1 cellular context compared by ENCODE assay signal in the genomic region with DNA sequence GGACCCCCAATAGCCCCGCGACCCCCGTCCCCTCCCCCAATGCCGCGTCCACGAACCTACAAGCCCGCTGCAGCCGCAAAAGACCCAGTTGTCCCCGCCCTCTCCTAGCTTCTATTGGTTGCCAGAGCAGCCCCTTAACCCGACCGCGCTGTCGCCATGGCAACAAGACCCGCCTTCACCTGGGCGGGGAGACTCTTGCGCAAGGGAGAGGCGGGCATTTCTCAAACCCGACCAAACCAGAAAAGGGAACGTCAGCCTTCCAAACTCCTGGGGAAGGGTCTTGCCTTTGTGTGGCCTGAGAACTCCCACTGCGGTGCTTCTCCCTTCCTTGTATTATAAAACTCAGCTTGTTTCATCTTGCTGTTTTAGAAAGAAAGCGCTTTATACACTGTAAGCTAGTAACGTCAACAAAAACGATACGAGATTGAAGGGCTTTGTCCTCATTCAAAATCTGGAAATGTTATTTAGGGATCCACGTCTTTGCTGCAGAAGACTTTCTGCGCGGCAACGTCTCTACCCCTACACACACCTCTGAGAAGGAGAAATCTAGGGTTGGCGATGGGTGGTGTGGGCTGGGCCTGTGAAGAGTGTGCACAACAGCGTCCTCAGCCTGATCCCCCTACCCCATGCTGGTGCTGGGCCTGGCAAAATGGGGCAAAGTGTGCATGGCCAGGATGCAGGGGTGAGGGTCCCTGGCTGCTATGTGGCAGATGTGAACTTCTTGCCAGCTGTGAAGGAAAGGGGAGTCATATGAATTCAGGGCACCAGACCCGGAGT.
TF ChIP-seq lines count a peak whose summit lies in the region.

TSS of gene TMEM9 (minus strand) at position 86 of the 777 bp plus-strand sequence. CDS start 551 bp downstream, outside the sequence.

TF ChIP-seq in K562, 482 proteins besides CTCF, POLR2A, EP300 and RAD21 (continued from another document and continues in another):
- TF ChIP-seq, protein P1, sequence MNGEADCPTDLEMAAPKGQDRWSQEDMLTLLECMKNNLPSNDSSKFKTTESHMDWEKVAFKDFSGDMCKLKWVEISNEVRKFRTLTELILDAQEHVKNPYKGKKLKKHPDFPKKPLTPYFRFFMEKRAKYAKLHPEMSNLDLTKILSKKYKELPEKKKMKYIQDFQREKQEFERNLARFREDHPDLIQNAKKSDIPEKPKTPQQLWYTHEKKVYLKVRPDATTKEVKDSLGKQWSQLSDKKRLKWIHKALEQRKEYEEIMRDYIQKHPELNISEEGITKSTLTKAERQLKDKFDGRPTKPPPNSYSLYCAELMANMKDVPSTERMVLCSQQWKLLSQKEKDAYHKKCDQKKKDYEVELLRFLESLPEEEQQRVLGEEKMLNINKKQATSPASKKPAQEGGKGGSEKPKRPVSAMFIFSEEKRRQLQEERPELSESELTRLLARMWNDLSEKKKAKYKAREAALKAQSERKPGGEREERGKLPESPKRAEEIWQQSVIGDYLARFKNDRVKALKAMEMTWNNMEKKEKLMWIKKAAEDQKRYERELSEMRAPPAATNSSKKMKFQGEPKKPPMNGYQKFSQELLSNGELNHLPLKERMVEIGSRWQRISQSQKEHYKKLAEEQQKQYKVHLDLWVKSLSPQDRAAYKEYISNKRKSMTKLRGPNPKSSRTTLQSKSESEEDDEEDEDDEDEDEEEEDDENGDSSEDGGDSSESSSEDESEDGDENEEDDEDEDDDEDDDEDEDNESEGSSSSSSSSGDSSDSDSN (IDR thresholded peaks at IDR 0.05; ENCODE audit: borderline replicate concordance in 1 of 2, low read depth in 2 of 2, low read length in 2 of 2), result 0 out of 4 replicates have a peak, but pooled peaks of 1 of the 2 experiments have one; percentile 30
- TF ChIP-seq, protein P2, sequence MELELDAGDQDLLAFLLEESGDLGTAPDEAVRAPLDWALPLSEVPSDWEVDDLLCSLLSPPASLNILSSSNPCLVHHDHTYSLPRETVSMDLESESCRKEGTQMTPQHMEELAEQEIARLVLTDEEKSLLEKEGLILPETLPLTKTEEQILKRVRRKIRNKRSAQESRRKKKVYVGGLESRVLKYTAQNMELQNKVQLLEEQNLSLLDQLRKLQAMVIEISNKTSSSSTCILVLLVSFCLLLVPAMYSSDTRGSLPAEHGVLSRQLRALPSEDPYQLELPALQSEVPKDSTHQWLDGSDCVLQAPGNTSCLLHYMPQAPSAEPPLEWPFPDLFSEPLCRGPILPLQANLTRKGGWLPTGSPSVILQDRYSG (tag; conservative IDR thresholded peaks at IDR 0.05; ENCODE audit: low read depth), result peak; percentile 86
- TF ChIP-seq IFI16 (CRISPR knock-in tag; IDR thresholded peaks at IDR 0.05) (no peak), PKNOX1 (IDR thresholded peaks at IDR 0.05) (peak; percentile 99), SMAD4 (CRISPR knock-in tag; conservative IDR thresholded peaks at IDR 0.05) (peak; percentile 46; the same call in 1 of the 2 replicates), DACH1 (IDR thresholded peaks at IDR 0.05; ENCODE audit: partially characterized antibody) (peak; percentile 88), ZNF561 (CRISPR knock-in tag; conservative IDR thresholded peaks at IDR 0.05) (no peak), SMAD1 (IDR thresholded peaks at IDR 0.05; ENCODE audit: low read depth, low read length, partially characterized antibody) (no peak), ERF (CRISPR knock-in tag; IDR thresholded peaks at IDR 0.05) (no peak), CSDE1 (IDR thresholded peaks at IDR 0.05) (peak in 1 of 2 experiments; percentile 99; a peak in 2 of 4 replicates), DMBX1 (CRISPR knock-in tag; IDR thresholded peaks at IDR 0.05; ENCODE audit: borderline replicate concordance) (peak; percentile 55; the same call in 1 of the 2 replicates), RBM25 (IDR thresholded peaks at IDR 0.05; ENCODE audit: low read depth, low read length, severe bottlenecking) (peak; percentile 60), TEAD4 (IDR thresholded peaks at IDR 0.05; ENCODE audit: low read length) (peak; percentile 55; the same call in 1 of the 2 replicates), TEAD4 (CRISPR knock-in tag; IDR thresholded peaks at IDR 0.05; ENCODE audit: borderline replicate concordance) (no peak), ETV5 (CRISPR knock-in tag; IDR thresholded peaks at IDR 0.05; ENCODE audit: low read depth) (peak; percentile 29; the same call in 1 of the 2 replicates), KDM2B (CRISPR knock-in tag; IDR thresholded peaks at IDR 0.05) (0 out of 2 replicates have a peak, but pooled peaks have one; percentile 39), RB1 (IDR thresholded peaks at IDR 0.05; ENCODE audit: low read depth) (peak; percentile 80), ZNF551 (CRISPR knock-in tag; IDR thresholded peaks at IDR 0.05) (no peak), KLF13 (tag; IDR thresholded peaks at IDR 0.05; ENCODE audit: borderline replicate concordance, low read depth) (0 out of 2 replicates have a peak, but pooled peaks have one; percentile 12), MECOM (CRISPR knock-in tag; IDR thresholded peaks at IDR 0.05) (no peak; the same call in none of the 2 replicates), NFYB (IDR thresholded peaks at IDR 0.05; ENCODE audit: extremely low read depth, insufficient read length) (peak; percentile 93), EHMT2 (IDR thresholded peaks at IDR 0.05) (peak; percentile 32; the same call in 1 of the 2 replicates), POLR2G (IDR thresholded peaks at IDR 0.05; ENCODE audit: low read depth, low read length) (peak; percentile 33; the same call in 1 of the 2 replicates), PML (IDR thresholded peaks at IDR 0.05; ENCODE audit: low read length) (peak; percentile 58; the same call in 1 of the 2 replicates), ZNF589 (CRISPR knock-in tag; IDR thresholded peaks at IDR 0.05; ENCODE audit: low read depth) (peak; percentile 82), OTX1 (CRISPR knock-in tag; IDR thresholded peaks at IDR 0.05) (peak; percentile 14; the same call in 1 of the 2 replicates), NR4A1 (CRISPR knock-in tag; IDR thresholded peaks at IDR 0.05) (peak; percentile 61; the same call in 1 of the 2 replicates), NR4A1 (tag; IDR thresholded peaks at IDR 0.05) (peak; percentile 96), MBD2 (IDR thresholded peaks at IDR 0.05; ENCODE audit: borderline replicate concordance, low read depth) (peak; percentile 87), CREB1 (IDR thresholded peaks at IDR 0.05) (peak; percentile 49; the same call in 1 of the 2 replicates), CREB1 (CRISPR knock-in tag; IDR thresholded peaks at IDR 0.05) (no peak; the same call in 1 of the 2 replicates), ATF1 (CRISPR knock-in tag; IDR thresholded peaks at IDR 0.05) (no peak), ATF1 (tag; IDR thresholded peaks at IDR 0.05) (peak; percentile 74), POLR3G (IDR thresholded peaks at IDR 0.05; ENCODE audit: extremely low read depth, insufficient read length, insufficient replicate concordance) (no peak), ZBTB1 (CRISPR knock-in tag; IDR thresholded peaks at IDR 0.05; ENCODE audit: borderline replicate concordance, low read depth) (0 out of 2 replicates have a peak, but pooled peaks have one; percentile 51)
- TF ChIP-seq, protein P3, sequence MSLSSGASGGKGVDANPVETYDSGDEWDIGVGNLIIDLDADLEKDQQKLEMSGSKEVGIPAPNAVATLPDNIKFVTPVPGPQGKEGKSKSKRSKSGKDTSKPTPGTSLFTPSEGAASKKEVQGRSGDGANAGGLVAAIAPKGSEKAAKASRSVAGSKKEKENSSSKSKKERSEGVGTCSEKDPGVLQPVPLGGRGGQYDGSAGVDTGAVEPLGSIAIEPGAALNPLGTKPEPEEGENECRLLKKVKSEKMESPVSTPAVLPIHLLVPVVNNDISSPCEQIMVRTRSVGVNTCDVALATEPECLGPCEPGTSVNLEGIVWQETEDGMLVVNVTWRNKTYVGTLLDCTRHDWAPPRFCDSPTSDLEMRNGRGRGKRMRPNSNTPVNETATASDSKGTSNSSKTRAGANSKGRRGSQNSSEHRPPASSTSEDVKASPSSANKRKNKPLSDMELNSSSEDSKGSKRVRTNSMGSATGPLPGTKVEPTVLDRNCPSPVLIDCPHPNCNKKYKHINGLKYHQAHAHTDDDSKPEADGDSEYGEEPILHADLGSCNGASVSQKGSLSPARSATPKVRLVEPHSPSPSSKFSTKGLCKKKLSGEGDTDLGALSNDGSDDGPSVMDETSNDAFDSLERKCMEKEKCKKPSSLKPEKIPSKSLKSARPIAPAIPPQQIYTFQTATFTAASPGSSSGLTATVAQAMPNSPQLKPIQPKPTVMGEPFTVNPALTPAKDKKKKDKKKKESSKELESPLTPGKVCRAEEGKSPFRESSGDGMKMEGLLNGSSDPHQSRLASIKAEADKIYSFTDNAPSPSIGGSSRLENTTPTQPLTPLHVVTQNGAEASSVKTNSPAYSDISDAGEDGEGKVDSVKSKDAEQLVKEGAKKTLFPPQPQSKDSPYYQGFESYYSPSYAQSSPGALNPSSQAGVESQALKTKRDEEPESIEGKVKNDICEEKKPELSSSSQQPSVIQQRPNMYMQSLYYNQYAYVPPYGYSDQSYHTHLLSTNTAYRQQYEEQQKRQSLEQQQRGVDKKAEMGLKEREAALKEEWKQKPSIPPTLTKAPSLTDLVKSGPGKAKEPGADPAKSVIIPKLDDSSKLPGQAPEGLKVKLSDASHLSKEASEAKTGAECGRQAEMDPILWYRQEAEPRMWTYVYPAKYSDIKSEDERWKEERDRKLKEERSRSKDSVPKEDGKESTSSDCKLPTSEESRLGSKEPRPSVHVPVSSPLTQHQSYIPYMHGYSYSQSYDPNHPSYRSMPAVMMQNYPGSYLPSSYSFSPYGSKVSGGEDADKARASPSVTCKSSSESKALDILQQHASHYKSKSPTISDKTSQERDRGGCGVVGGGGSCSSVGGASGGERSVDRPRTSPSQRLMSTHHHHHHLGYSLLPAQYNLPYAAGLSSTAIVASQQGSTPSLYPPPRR (CRISPR knock-in tag; IDR thresholded peaks at IDR 0.05; ENCODE audit: borderline replicate concordance), result 0 out of 2 replicates have a peak, but pooled peaks have one; percentile 54
- TF ChIP-seq, protein P4, sequence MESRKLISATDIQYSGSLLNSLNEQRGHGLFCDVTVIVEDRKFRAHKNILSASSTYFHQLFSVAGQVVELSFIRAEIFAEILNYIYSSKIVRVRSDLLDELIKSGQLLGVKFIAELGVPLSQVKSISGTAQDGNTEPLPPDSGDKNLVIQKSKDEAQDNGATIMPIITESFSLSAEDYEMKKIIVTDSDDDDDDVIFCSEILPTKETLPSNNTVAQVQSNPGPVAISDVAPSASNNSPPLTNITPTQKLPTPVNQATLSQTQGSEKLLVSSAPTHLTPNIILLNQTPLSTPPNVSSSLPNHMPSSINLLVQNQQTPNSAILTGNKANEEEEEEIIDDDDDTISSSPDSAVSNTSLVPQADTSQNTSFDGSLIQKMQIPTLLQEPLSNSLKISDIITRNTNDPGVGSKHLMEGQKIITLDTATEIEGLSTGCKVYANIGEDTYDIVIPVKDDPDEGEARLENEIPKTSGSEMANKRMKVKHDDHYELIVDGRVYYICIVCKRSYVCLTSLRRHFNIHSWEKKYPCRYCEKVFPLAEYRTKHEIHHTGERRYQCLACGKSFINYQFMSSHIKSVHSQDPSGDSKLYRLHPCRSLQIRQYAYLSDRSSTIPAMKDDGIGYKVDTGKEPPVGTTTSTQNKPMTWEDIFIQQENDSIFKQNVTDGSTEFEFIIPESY (CRISPR knock-in tag; IDR thresholded peaks at IDR 0.05), result 0 out of 2 replicates have a peak, but pooled peaks have one; percentile 27
- TF ChIP-seq, protein P5, sequence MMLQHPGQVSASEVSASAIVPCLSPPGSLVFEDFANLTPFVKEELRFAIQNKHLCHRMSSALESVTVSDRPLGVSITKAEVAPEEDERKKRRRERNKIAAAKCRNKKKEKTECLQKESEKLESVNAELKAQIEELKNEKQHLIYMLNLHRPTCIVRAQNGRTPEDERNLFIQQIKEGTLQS (IDR thresholded peaks at IDR 0.05), result peak; percentile 87
- TF ChIP-seq, protein P5 (CRISPR knock-in tag; conservative IDR thresholded peaks at IDR 0.05), result peak; percentile 58
- TF ChIP-seq, protein P6, sequence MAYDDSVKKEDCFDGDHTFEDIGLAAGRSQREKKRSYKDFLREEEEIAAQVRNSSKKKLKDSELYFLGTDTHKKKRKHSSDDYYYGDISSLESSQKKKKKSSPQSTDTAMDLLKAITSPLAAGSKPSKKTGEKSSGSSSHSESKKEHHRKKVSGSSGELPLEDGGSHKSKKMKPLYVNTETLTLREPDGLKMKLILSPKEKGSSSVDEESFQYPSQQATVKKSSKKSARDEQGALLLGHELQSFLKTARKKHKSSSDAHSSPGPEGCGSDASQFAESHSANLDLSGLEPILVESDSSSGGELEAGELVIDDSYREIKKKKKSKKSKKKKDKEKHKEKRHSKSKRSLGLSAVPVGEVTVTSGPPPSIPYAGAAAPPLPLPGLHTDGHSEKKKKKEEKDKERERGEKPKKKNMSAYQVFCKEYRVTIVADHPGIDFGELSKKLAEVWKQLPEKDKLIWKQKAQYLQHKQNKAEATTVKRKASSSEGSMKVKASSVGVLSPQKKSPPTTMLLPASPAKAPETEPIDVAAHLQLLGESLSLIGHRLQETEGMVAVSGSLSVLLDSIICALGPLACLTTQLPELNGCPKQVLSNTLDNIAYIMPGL (CRISPR knock-in tag; IDR thresholded peaks at IDR 0.05), result 0 out of 2 replicates have a peak, but pooled peaks have one; percentile 1
- TF ChIP-seq, protein P7, sequence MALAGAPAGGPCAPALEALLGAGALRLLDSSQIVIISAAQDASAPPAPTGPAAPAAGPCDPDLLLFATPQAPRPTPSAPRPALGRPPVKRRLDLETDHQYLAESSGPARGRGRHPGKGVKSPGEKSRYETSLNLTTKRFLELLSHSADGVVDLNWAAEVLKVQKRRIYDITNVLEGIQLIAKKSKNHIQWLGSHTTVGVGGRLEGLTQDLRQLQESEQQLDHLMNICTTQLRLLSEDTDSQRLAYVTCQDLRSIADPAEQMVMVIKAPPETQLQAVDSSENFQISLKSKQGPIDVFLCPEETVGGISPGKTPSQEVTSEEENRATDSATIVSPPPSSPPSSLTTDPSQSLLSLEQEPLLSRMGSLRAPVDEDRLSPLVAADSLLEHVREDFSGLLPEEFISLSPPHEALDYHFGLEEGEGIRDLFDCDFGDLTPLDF (CRISPR knock-in tag; IDR thresholded peaks at IDR 0.05), result peak; percentile 65
